ENCODE assay signal across 18 cellular contexts in genomic region chr1:22041505-22041904, GRCh38.
DNase-seq lines count a peak whose midpoint lies in the region; ATAC-seq and TF ChIP-seq lines count a peak whose summit lies in the region.
"Had no signal": no experiment of that assay in that cellular context is flagged by ENCODE, and none has a peak within 500 bp of the region (broad histone marks: within the 10 kb centered on the region; RNA-seq: fewer than 3 reads in every experiment).

No MANE protein-coding gene starts in this region.

- H3K27me3 Mint-ChIP-seq in T-helper 2 cell treated with Interferon-gamma antibody and Interleukin-4, amounts not matched to agents 5 μg/mL and 100 μg/mL, for 36 hours (ENCODE audit: low read depth), result no peaks in the 10 kb centered on the region

- H3K4me3 Mint-ChIP-seq in T-helper 2 cell treated with Interferon-gamma antibody and Interleukin-4, amounts not matched to agents 5 μg/mL and 100 μg/mL, for 36 hours, result peak overlapping the region; percentile 16
- H3K4me3 Mint-ChIP-seq: GM23338 had no signal

- H3K9me3 ChIP-seq in effector memory CD4-positive, alpha-beta T cell (ENCODE audit: control insufficient read depth, low read length), result no peaks in the 10 kb centered on the region
- H3K9me3 ChIP-seq in neutrophil, result no peaks in the 10 kb centered on the region

- no peaks in the 10 kb centered on the region for H3K36me3 ChIP-seq in effector memory CD4-positive, alpha-beta T cell (ENCODE audit: control insufficient read depth, insufficient read depth, low read length)
- no peaks in the 10 kb centered on the region for H3K36me3 ChIP-seq in neutrophil

- H3K27me3 ChIP-seq in effector memory CD4-positive, alpha-beta T cell (replicated peaks; ENCODE audit: control insufficient read depth, insufficient read depth, low read length, poor library complexity, severe bottlenecking), result no peaks in the 10 kb centered on the region
- no peaks in the 10 kb centered on the region for H3K27me3 ChIP-seq in neutrophil

- no peak for ATAC-seq in HG02938 (IDR thresholded peaks at IDR 0.05; ENCODE audit: unreplicated experiment)
- ATAC-seq: GM23338, right cardiac atrium had no signal

- no peak overlapping the region for H3K4me3 ChIP-seq in effector memory CD4-positive, alpha-beta T cell (ENCODE audit: insufficient read depth, low read depth, low read length, poor library complexity, severe bottlenecking)
- no peak overlapping the region for H3K4me3 ChIP-seq in neutrophil (ENCODE audit: low read depth in 1 of 2, low read length in 1 of 2)
- H3K4me3 ChIP-seq: GM23338 had no signal

- H3K27ac Mint-ChIP-seq in T-helper 2 cell treated with Interferon-gamma antibody and Interleukin-4, amounts not matched to agents 5 μg/mL and 100 μg/mL, for 36 hours, result peak overlapping the region; percentile 58
- H3K27ac Mint-ChIP-seq: GM23338 had no signal

- peaks cover 5% of the 10 kb centered on the region for H3K36me3 Mint-ChIP-seq in T-helper 2 cell treated with Interferon-gamma antibody and Interleukin-4, amounts not matched to agents 5 μg/mL and 100 μg/mL, for 36 hours (ENCODE audit: low read depth)

- no peak for DNase-seq in T-helper 2 cell treated with Interferon-gamma antibody and Interleukin-4, amounts not matched to agents 5 μg/mL and 100 μg/mL, for 36 hours (ENCODE audit: low spot score)
- DNase-seq in T-helper 2 cell, result no peak
- DNase-seq in effector memory CD4-positive, alpha-beta T cell, result no peak
- DNase-seq in iPS-NIHi7 (ENCODE audit: extremely low spot score), result no peak
- DNase-seq in DMS 273 treated with DMSO at 0.1 percent for 48 hours (lab: John Stamatoyannopoulos, UW), result no peak
- DNase-seq: 8988T; cortex of kidney; head of caudate nucleus; mesendoderm; NCI-H2081; NCI-H526 treated with DMSO at 0.1 percent for 48 hours; nucleus accumbens; right cardiac atrium; stimulated activated CD4-positive, alpha-beta T cell treated with anti-CD3 and anti-CD28 coated beads, Interleukin-2, amount 100 ng/mL, for 24 hours had no signal

- peaks cover 6% of the 10 kb centered on the region for H3K9me3 Mint-ChIP-seq in T-helper 2 cell treated with Interferon-gamma antibody and Interleukin-4, amounts not matched to agents 5 μg/mL and 100 μg/mL, for 36 hours

- no peak for TF ChIP-seq CTCF in VCaP (conservative IDR thresholded peaks at IDR 0.05)
- no peak for TF ChIP-seq CTCF in neutrophil (IDR thresholded peaks at IDR 0.05)

- H3K27ac ChIP-seq in VCaP (peak overlapping the region; percentile 69), neutrophil (peak overlapping the region; percentile 95)
- H3K27ac ChIP-seq in effector memory CD4-positive, alpha-beta T cell (ENCODE audit: insufficient read depth, low read length, poor library complexity, severe bottlenecking), result peak overlapping the region; percentile 36

- peaks cover 60% of the 10 kb centered on the region for H3K4me1 ChIP-seq in effector memory CD4-positive, alpha-beta T cell (ENCODE audit: control insufficient read depth, insufficient read depth, low read length, poor library complexity, severe bottlenecking)
- peaks cover 34 to 42% of the 10 kb centered on the region in 2 experiments for H3K4me1 ChIP-seq in neutrophil (ENCODE audit: control insufficient read depth in 1 of 2, insufficient read depth in 1 of 2, low read depth in 1 of 2, low read length in 1 of 2)

- H3K4me1 Mint-ChIP-seq in T-helper 2 cell treated with Interferon-gamma antibody and Interleukin-4, amounts not matched to agents 5 μg/mL and 100 μg/mL, for 36 hours (ENCODE audit: low read depth), result peaks cover 47% of the 10 kb centered on the region

Comparison
In these comparisons a context has a peak if more than half of its experiments do, and no peak if none do; other contexts are left out.
1. H3K27ac ChIP-seq: peak in every context shown above with its lines; median percentile 95 in neutrophil; 69 in VCaP; 36 in effector memory CD4-positive, alpha-beta T cell.